9 cellular contexts compared by ENCODE assay signal in genomic region chr4:1244978-1245471, GRCh38. TPM values are rescaled to one million over a fixed set of nuclear protein-coding genes. Genes with fewer than 3 reads are reported as not detected.
A peak's percentile ranks its signal among the peaks of the same experiment; 100 is the strongest.
DNase-seq lines count a peak whose midpoint lies in the region; ATAC-seq and TF ChIP-seq lines count a peak whose summit lies in the region.
"Had no signal": no experiment of that assay in that cellular context is flagged by ENCODE, and none has a peak within 500 bp of the region (broad histone marks: within the 10 kb centered on the region; RNA-seq: fewer than 3 reads in every experiment).

No MANE protein-coding gene starts in this region.

- H3K27ac Mint-ChIP-seq in activated naive CD4-positive, alpha-beta T cell treated with anti-CD3 and anti-CD28 coated beads, Interleukin-2, amount 10 ng/mL, durations not matched to agents 7 days and 5 days = peak overlapping the region; percentile 75
- peak overlapping the region; percentile 65 for H3K27ac Mint-ChIP-seq in activated naive CD8-positive, alpha-beta T cell treated with anti-CD3 and anti-CD28 coated beads for 36 hours

- H3K4me1 Mint-ChIP-seq in activated naive CD4-positive, alpha-beta T cell treated with anti-CD3 and anti-CD28 coated beads, Interleukin-2, amount 10 ng/mL, durations not matched to agents 7 days and 5 days = peaks cover 42% of the 10 kb centered on the region
- H3K4me1 Mint-ChIP-seq in activated naive CD8-positive, alpha-beta T cell treated with anti-CD3 and anti-CD28 coated beads for 36 hours = peaks cover 36% of the 10 kb centered on the region

- WGBS in right lobe of liver (ENCODE audit: insufficient coverage, low coverage, low lambda C conversion rate, missing lambda C conversion rate) = 57% methylated on average over 3 of the region's 19 CpGs
- WGBS in suprapubic skin = 73% methylated on average over 5 of the region's 19 CpGs

- TF ChIP-seq EP300 in suprapubic skin (IDR thresholded peaks at IDR 0.05) = no peak

- no peaks in the 10 kb centered on the region for H3K9me3 ChIP-seq in right lobe of liver
- H3K9me3 ChIP-seq in suprapubic skin = no peaks in the 10 kb centered on the region

- H3K4me1 ChIP-seq in right lobe of liver (peaks cover 0 to 57% (median 34%) of the 10 kb centered on the region in 4 donors), suprapubic skin (peaks cover 68% of the 10 kb centered on the region)

- peak overlapping the region; percentile 59 for H3K4me3 Mint-ChIP-seq in activated naive CD4-positive, alpha-beta T cell treated with anti-CD3 and anti-CD28 coated beads, Interleukin-2, amount 10 ng/mL, durations not matched to agents 7 days and 5 days
- H3K4me3 Mint-ChIP-seq in activated naive CD8-positive, alpha-beta T cell treated with anti-CD3 and anti-CD28 coated beads for 36 hours = peak overlapping the region; percentile 22

- ATAC-seq in right lobe of liver (no peak), GM21737 (IDR thresholded peaks at IDR 0.05; ENCODE audit: unreplicated experiment) (no peak)

- intact Hi-C loops in right lobe of liver (cut with DNase I) = loop anchor here (5.0 to 10.0 kb wide), 4 partner anchors 80 to 110 kb away; partner anchors contain the start of gene UVSSA (in 1 of the 2)

- peak; percentile 17 for DNase-seq in activated naive CD4-positive, alpha-beta T cell treated with anti-CD3 and anti-CD28 coated beads, Interleukin-2, amount 10 ng/mL, durations not matched to agents 7 days and 5 days
- no peak for DNase-seq in activated naive CD4-positive, alpha-beta T cell treated with Interleukin-2 at 50 U/mL for 16 hours
- no peak for DNase-seq in activated naive CD8-positive, alpha-beta T cell treated with anti-CD3 and anti-CD28 coated beads for 36 hours
- DNase-seq in right lobe of liver (peak in 2 of 3 donors; percentile 46 to 53), suprapubic skin (ENCODE audit: low spot score in 2 of 2) (peak; percentile 55 to 78), NCI-H82 (lab: John Stamatoyannopoulos, UW) (no peak)
- DNase-seq in activated CD8-positive, alpha-beta memory T cell treated with anti-CD3 and anti-CD28 coated beads, Interleukin-2, amount 50 U/mL, for 48 hours = no peak

- H3K4me3 ChIP-seq in right lobe of liver (no peak overlapping the region), suprapubic skin (no peak overlapping the region)

- no peaks in the 10 kb centered on the region for H3K27me3 Mint-ChIP-seq in activated naive CD4-positive, alpha-beta T cell treated with anti-CD3 and anti-CD28 coated beads, Interleukin-2, amount 10 ng/mL, durations not matched to agents 7 days and 5 days
- H3K27me3 Mint-ChIP-seq in activated naive CD8-positive, alpha-beta T cell treated with anti-CD3 and anti-CD28 coated beads for 36 hours = no peaks in the 10 kb centered on the region

- H3K27me3 ChIP-seq in right lobe of liver (no peaks in the 10 kb centered on the region), suprapubic skin (no peaks in the 10 kb centered on the region)

- CTCF ChIA-PET in activated naive CD4-positive, alpha-beta T cell treated with anti-CD3 and anti-CD28 coated beads, Interleukin-2, amount 10 ng/mL, durations not matched to agents 7 days and 5 days (lab: Charles Lee) = interaction anchor here (1.4 kb wide), 1 partner anchor 23 kb away, joined by 4 read pairs; no protein-coding TSS in a partner anchor

- TF ChIP-seq CTCF in right lobe of liver (IDR thresholded peaks at IDR 0.05) = no peak
- TF ChIP-seq CTCF in suprapubic skin (IDR thresholded peaks at IDR 0.05) = no peak

- TF ChIP-seq POLR2A in right lobe of liver (IDR thresholded peaks at IDR 0.05) (no peak), suprapubic skin (IDR thresholded peaks at IDR 0.05) (no peak)

- H3K27ac ChIP-seq in right lobe of liver (no peak overlapping the region), suprapubic skin (no peak overlapping the region)
- H3K27ac ChIP-seq: parathyroid adenoma had no signal

- H3K36me3 Mint-ChIP-seq in activated naive CD4-positive, alpha-beta T cell treated with anti-CD3 and anti-CD28 coated beads, Interleukin-2, amount 10 ng/mL, durations not matched to agents 7 days and 5 days = peaks cover 18% of the 10 kb centered on the region
- H3K36me3 Mint-ChIP-seq in activated naive CD8-positive, alpha-beta T cell treated with anti-CD3 and anti-CD28 coated beads for 36 hours = peaks cover 6% of the 10 kb centered on the region

- peaks cover 0 to 8% (median 3%) of the 10 kb centered on the region in 4 donors for H3K36me3 ChIP-seq in right lobe of liver
- peaks cover 15% of the 10 kb centered on the region for H3K36me3 ChIP-seq in suprapubic skin

- H3K9me3 Mint-ChIP-seq in activated naive CD4-positive, alpha-beta T cell treated with anti-CD3 and anti-CD28 coated beads, Interleukin-2, amount 10 ng/mL, durations not matched to agents 7 days and 5 days = no peaks in the 10 kb centered on the region
- H3K9me3 Mint-ChIP-seq in activated naive CD8-positive, alpha-beta T cell treated with anti-CD3 and anti-CD28 coated beads for 36 hours = no peaks in the 10 kb centered on the region

RNA-seq across cellular contexts. Expression of gene CTBP1, which starts 3.9 kb away (rescaled TPM):
- 100 to 1,000 TPM; 135 to 141 TPM for total RNA-seq in activated naive CD8-positive, alpha-beta T cell treated with anti-CD3 and anti-CD28 coated beads for 36 hours
- 10 to 100 TPM; 74.8 to 85.5 (median 79.4) TPM for total RNA-seq in right lobe of liver
- total RNA-seq in suprapubic skin = 100 to 1,000 TPM; 145 to 255 (median 181) TPM

RNA-seq across cellular contexts. Expression of gene MAEA, which starts 44.7 kb away (rescaled TPM):
- total RNA-seq in activated naive CD8-positive, alpha-beta T cell treated with anti-CD3 and anti-CD28 coated beads for 36 hours = 10 to 100 TPM; 51.3 to 53.2 TPM
- total RNA-seq in right lobe of liver (10 to 100 TPM; 24.3 to 42.0 (median 27.9) TPM), suprapubic skin (100 to 1,000 TPM in 1 of 4 donors, 10 to 100 TPM in 3; 58.7 to 112 (median 69.5) TPM)

Comparison
In these comparisons a context has a peak if more than half of its experiments do, and no peak if none do; other contexts are left out.
1. DNase-seq: peak in activated naive CD4-positive, alpha-beta T cell treated with anti-CD3 and anti-CD28 coated beads, Interleukin-2, amount 10 ng/mL, durations not matched to agents 7 days and 5 days (single experiment), right lobe of liver (2 of 3) and suprapubic skin (2 of 2); none in activated naive CD4-positive, alpha-beta T cell treated with Interleukin-2 at 50 U/mL for 16 hours (single experiment), activated naive CD8-positive, alpha-beta T cell treated with anti-CD3 and anti-CD28 coated beads for 36 hours (single experiment), NCI-H82 (single experiment) and activated CD8-positive, alpha-beta memory T cell treated with anti-CD3 and anti-CD28 coated beads, Interleukin-2, amount 50 U/mL, for 48 hours (single experiment).